13 cellular contexts compared by ENCODE assay signal in the genomic region with DNA sequence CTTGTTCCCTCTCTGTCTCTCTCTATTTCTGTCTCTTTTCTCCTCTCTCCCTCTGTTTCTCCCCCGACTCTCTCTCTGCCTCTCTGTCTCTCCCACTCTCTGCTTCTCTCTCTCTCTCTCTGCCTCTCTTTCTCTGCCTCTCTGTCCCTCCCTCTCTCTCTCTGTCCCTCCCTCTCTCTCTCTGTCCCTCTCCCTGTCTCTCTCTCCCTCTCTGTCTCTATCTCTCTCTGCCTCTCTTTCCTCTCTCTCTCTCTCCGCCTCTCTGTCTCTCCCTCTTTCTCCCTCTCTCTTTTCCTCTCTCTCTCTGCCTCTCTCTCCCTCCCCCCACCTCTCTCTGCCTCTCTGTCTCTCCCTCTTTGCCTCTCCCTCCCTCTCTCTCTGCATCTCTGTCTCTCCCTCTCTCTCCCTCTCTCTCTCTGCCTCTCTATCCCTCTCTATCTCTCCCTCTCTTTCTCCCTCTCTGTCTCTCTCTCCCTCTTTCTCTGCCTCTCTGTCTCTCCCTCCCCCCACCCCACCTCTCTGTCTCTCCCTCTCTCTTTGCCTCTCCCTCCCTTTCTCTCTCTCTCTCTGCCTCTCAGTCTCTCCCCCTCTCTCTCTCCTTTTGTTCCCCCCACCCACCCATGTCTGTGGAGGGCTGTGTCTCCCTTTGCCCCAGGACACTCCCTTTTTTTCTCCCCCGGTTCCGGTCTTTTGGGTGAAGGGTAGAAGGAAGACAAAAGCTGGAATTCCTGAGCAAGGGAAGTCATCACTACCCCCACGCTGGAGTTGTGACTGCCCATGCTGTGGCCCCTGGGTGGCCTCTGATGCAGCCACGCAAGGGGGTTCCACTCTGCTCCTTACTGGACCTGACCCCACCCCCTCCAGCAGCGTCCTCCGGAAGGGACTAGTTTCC. TPM values are rescaled to one million over a fixed set of nuclear protein-coding genes. Genes with fewer than 3 reads are reported as not detected.
A peak's percentile ranks its signal among the peaks of the same experiment; 100 is the strongest.
DNase-seq lines count a peak whose midpoint lies in the region; ATAC-seq and TF ChIP-seq lines count a peak whose summit lies in the region.
"Had no signal": no experiment of that assay in that cellular context is flagged by ENCODE, and none has a peak within 500 bp of the region (broad histone marks: within the 10 kb centered on the region; RNA-seq: fewer than 3 reads in every experiment).

No MANE protein-coding gene starts in this region.

- H3K27me3 ChIP-seq in cardiac muscle cell (peaks cover 32% of the 10 kb centered on the region), Panc1 (ENCODE audit: control insufficient read depth, insufficient read depth, low read length) (peaks cover 2% of the 10 kb centered on the region; the same call in 1 of the 2 replicates), GM23248 (replicated peaks; ENCODE audit: insufficient read depth) (peaks cover 50% of the 10 kb centered on the region)

- POLR2A ChIA-PET in Panc1 (lab: Charles Lee), result no interaction called here

- CTCF ChIA-PET in Panc1 (lab: Charles Lee), result interaction anchor here (0.6 to 0.7 kb wide), 6 partner anchors 27 to 435 kb away, joined by 3 to 13 read pairs (median 6); a partner anchor contains a TSS

- H3K9ac ChIP-seq in GM23248, result no peak overlapping the region

- H3K36me3 ChIP-seq in cardiac muscle cell, result no peaks in the 10 kb centered on the region
- no peaks in the 10 kb centered on the region for H3K36me3 ChIP-seq in Panc1 (ENCODE audit: control insufficient read depth, insufficient read depth, low read length)
- H3K36me3 ChIP-seq in GM23248 (ENCODE audit: low read depth), result no peaks in the 10 kb centered on the region

- H2AFZ ChIP-seq in GM23248, result no peak overlapping the region

- no peaks in the 10 kb centered on the region for H3F3A ChIP-seq in GM23248 (ENCODE audit: insufficient read depth)

- intact Hi-C loops in cardiac septum (cut with DNase I), result no loop called here
- intact Hi-C loops in Panc1 (cut with micrococcal nuclease; ENCODE audit: unreplicated experiment), result no loop called here

- ATAC-seq in Panc1, result peak; percentile 16
- ATAC-seq in GM18517 (IDR thresholded peaks at IDR 0.05; ENCODE audit: unreplicated experiment), result no peak
- ATAC-seq in GM19452 (IDR thresholded peaks at IDR 0.05; ENCODE audit: unreplicated experiment), result no peak

- no peaks in the 10 kb centered on the region for H4K20me1 ChIP-seq in GM23248 (ENCODE audit: insufficient read depth)

- no TSS peak for BruUV-seq in Panc1 (replicated peaks; lab: Mats Ljungman, UMichigan)

- H3K4me1 ChIP-seq in cardiac muscle cell (ENCODE audit: low read depth) (peaks cover 12% of the 10 kb centered on the region), Panc1 (ENCODE audit: control insufficient read depth, insufficient read depth, low read length) (peaks cover 6% of the 10 kb centered on the region; the same call in 1 of the 2 replicates), GM23248 (ENCODE audit: insufficient read depth) (no peaks in the 10 kb centered on the region)

- no peak overlapping the region for H3K27ac ChIP-seq in cardiac muscle cell
- no peak overlapping the region for H3K27ac ChIP-seq in Panc1 (ENCODE audit: low read length)
- no peak overlapping the region for H3K27ac ChIP-seq in GM23248

- no peaks in the 10 kb centered on the region for H3K9me3 ChIP-seq in cardiac muscle cell (ENCODE audit: low read depth)
- H3K9me3 ChIP-seq in Panc1 (ENCODE audit: control insufficient read depth, insufficient read depth, low read depth, low read length), result no peaks in the 10 kb centered on the region
- H3K9me3 ChIP-seq in GM23248 (ENCODE audit: low read depth), result no peaks in the 10 kb centered on the region
- H3K9me3 ChIP-seq: mucosa of descending colon had no signal

- DNase-seq in cardiac muscle cell (ENCODE audit: low read depth in 1 of 2, low spot score in 1 of 2) (peak; percentile 10 to 24), cardiac septum (ENCODE audit: low spot score) (no peak), Panc1 (ENCODE audit: low read depth, low spot score) (no peak), SW 1271 (lab: John Stamatoyannopoulos, UW) (no peak), GM23248 (no peak)
- DNase-seq: activated CD4-positive, alpha-beta memory T cell treated with anti-CD3 and anti-CD28 coated beads for 36 hours; aorta; mucosa of descending colon; NCI-H187; posterior cingulate gyrus had no signal

- H3K4me3 ChIP-seq in cardiac muscle cell, result no peak overlapping the region
- H3K4me3 ChIP-seq in Panc1 (ENCODE audit: low read depth in 2 of 2, low read length in 2 of 2), result no peak overlapping the region
- peak overlapping the region; percentile 17 for H3K4me3 ChIP-seq in iPS-11a (ENCODE audit: low read depth, low read length)
- H3K4me3 ChIP-seq in GM23248, result no peak overlapping the region
- H3K4me3 ChIP-seq: mucosa of descending colon had no signal

- no peaks in the 10 kb centered on the region for H3K79me2 ChIP-seq in GM23248 (ENCODE audit: insufficient read depth)

- in situ Hi-C loops in Panc1 (cut with HindIII; ENCODE audit: low pct_unique_long_range_greater_than_20kb, low sequenced_read_pairs), result no loop called here
- in situ Hi-C loops in GM23248 (cut with MboI), result no loop called here

- H3K9me2 ChIP-seq in GM23248 (ENCODE audit: insufficient read depth), result no peaks in the 10 kb centered on the region

- 6 to 13% methylated on average over 7 to 8 of the region's 8 CpGs for WGBS in GM23248 (ENCODE audit: low coverage in 1 of 2, low lambda C conversion rate in 2 of 2, missing lambda C conversion rate in 2 of 2), 2 experiments

- no peak for TF ChIP-seq CTCF in cardiac muscle cell (IDR thresholded peaks at IDR 0.05; ENCODE audit: low read depth, low read length)
- no peak for TF ChIP-seq CTCF in Panc1 (IDR thresholded peaks at IDR 0.05)

- H3K4me2 ChIP-seq in GM23248 (ENCODE audit: unreplicated experiment), result no peak overlapping the region

RNA-seq across cellular contexts. Expression of a gene that starts 27.1 kb away (rescaled TPM):
- total RNA-seq in cardiac muscle cell (0.48 and 0.81 TPM in 2 replicates), cardiac septum (0.13 TPM), Panc1 (2021; ENCODE audit: unreplicated experiment) (34.9 TPM)
- polyA plus RNA-seq in cardiac muscle cell (0.86 and 0.94 TPM in 2 replicates), GM23248 (2016; fragmentation: Nextera tagmentation; extraction: Ambion mirVana) (0.16 TPM in 1 of 2 replicates, not detected in the other)
- polyA plus RNA-seq in Panc1 (2012; ENCODE audit: insufficient read length), result 22.1 TPM
- 0.11 TPM in 1 of 2 replicates, not detected in the other for total RNA-seq in GM23248 (2014; rRNA removed; shearing (Covaris generic))
- polyA plus RNA-seq: aorta had no signal

Comparison
In these comparisons a context has a peak if more than half of its experiments do, and no peak if none do; other contexts are left out.
1. DNase-seq: peak in cardiac muscle cell (2 of 2); none in cardiac septum (single experiment), Panc1 (single experiment), SW 1271 (0 of 2) and GM23248 (single experiment).
2. RNA of a gene that starts 27.1 kb away (total RNA-seq): 34.9 TPM in Panc1 (single experiment); 0.48 to 0.81 TPM in cardiac muscle cell, 0.13 TPM in cardiac septum (single experiment) and 0.11 TPM in GM23248; every median in the first group is over 10 times any median in the second.